ENCODE assay signal across 8 cellular contexts in genomic region chrX:7927259-7928167, GRCh38. TPM values are rescaled to one million over a fixed set of nuclear protein-coding genes. Genes with fewer than 3 reads are reported as not detected.
DNase-seq lines count a peak whose midpoint lies in the region; TF ChIP-seq lines count a peak whose summit lies in the region.

Gene PNPLA4 (minus strand): TSS chrX:7927413. CDS start chrX:7926119, 1,294 bp downstream.

- H3K79me2 ChIP-seq in GM23248 (ENCODE audit: insufficient read depth) (no peaks in the 10 kb centered on the region), MM.1S (ENCODE audit: low read length) (no peaks in the 10 kb centered on the region), smooth muscle cell (ENCODE audit: low read depth) (no peaks in the 10 kb centered on the region)

- intact Hi-C loops in breast epithelium (cut with DNase I; ENCODE audit: low total_unique reads): no loop called here

- H3K9me2 ChIP-seq in GM23248 (ENCODE audit: insufficient read depth) (no peaks in the 10 kb centered on the region), MM.1S (replicated peaks; ENCODE audit: insufficient read depth, low read length) (no peaks in the 10 kb centered on the region)

- H3F3A ChIP-seq in GM23248 (ENCODE audit: insufficient read depth) (no peaks in the 10 kb centered on the region), MM.1S (ENCODE audit: insufficient read depth, low read length) (no peaks in the 10 kb centered on the region), smooth muscle cell (ENCODE audit: low read depth) (no peaks in the 10 kb centered on the region)

- H4K20me1 ChIP-seq in GM23248 (ENCODE audit: insufficient read depth) (no peaks in the 10 kb centered on the region), MM.1S (ENCODE audit: insufficient read depth, low read length) (no peaks in the 10 kb centered on the region), smooth muscle cell (ENCODE audit: low read depth) (no peaks in the 10 kb centered on the region)

- H3K27me3 ChIP-seq in GM23248 (replicated peaks; ENCODE audit: insufficient read depth) (no peaks in the 10 kb centered on the region), MM.1S (replicated peaks; ENCODE audit: insufficient read depth, low read length) (no peaks in the 10 kb centered on the region), breast epithelium (no peaks in the 10 kb centered on the region), smooth muscle cell (ENCODE audit: low read depth) (no peaks in the 10 kb centered on the region)

- H3K9me3 ChIP-seq in ES-I3 (ENCODE audit: control insufficient read depth, insufficient read depth, low read length) (no peaks in the 10 kb centered on the region), GM23248 (ENCODE audit: low read depth) (no peaks in the 10 kb centered on the region), MM.1S (replicated peaks; ENCODE audit: insufficient read depth, low read length) (no peaks in the 10 kb centered on the region), breast epithelium (no peaks in the 10 kb centered on the region), smooth muscle cell (replicated peaks; ENCODE audit: low read depth) (no peaks in the 10 kb centered on the region)

- H3K4me1 ChIP-seq in ES-I3 (ENCODE audit: insufficient read depth, low read length) (no peaks in the 10 kb centered on the region), GM23248 (ENCODE audit: insufficient read depth) (0 out of 2 replicates have a peak, but pooled peaks cover 3% of the 10 kb centered on the region), MM.1S (ENCODE audit: low read length) (no peaks in the 10 kb centered on the region), breast epithelium (no peaks in the 10 kb centered on the region), smooth muscle cell (ENCODE audit: low read depth) (peaks cover 5% of the 10 kb centered on the region)

- H3K27ac ChIP-seq in GM23248 (peak within 1 kb of the TSS; percentile 35; the same call in 1 of the 2 replicates), MM.1S (ENCODE audit: low read length) (peak within 1 kb of the TSS; percentile 57; the same call in 1 of the 2 replicates), breast epithelium (peak within 1 kb of the TSS; percentile 78 to 88), smooth muscle cell (ENCODE audit: low read depth) (peak within 1 kb of the TSS; percentile 56)

- H2AFZ ChIP-seq in GM23248 (peak within 1 kb of the TSS; percentile 98), MM.1S (ENCODE audit: low read length) (peak within 1 kb of the TSS; percentile 49), smooth muscle cell (ENCODE audit: low read depth) (peak within 1 kb of the TSS; percentile 81)

- peak within 1 kb of the TSS; percentile 56 for H3K9ac ChIP-seq in ES-I3 (ENCODE audit: low read depth, low read length)
- H3K9ac ChIP-seq in GM23248: peak within 1 kb of the TSS; percentile 79
- peak within 1 kb of the TSS; percentile 40; the same call in 1 of the 2 replicates for H3K9ac ChIP-seq in MM.1S (ENCODE audit: low read length)
- H3K9ac ChIP-seq in smooth muscle cell (ENCODE audit: low read depth): peak within 1 kb of the TSS; percentile 66

- no peaks in the 10 kb centered on the region; the same call in 1 of the 2 replicates for H3K36me3 ChIP-seq in ES-I3 (ENCODE audit: insufficient read depth, low read length)
- no peaks in the 10 kb centered on the region for H3K36me3 ChIP-seq in GM23248 (ENCODE audit: low read depth)
- H3K36me3 ChIP-seq in MM.1S (replicated peaks; ENCODE audit: insufficient read depth, low read length): no peaks in the 10 kb centered on the region
- no peaks in the 10 kb centered on the region for H3K36me3 ChIP-seq in breast epithelium
- no peaks in the 10 kb centered on the region for H3K36me3 ChIP-seq in smooth muscle cell (ENCODE audit: low read depth)

- 15 to 21% methylated on average over 25 to 37 of the region's 52 CpGs for WGBS in GM23248 (ENCODE audit: low coverage in 1 of 2, low lambda C conversion rate in 2 of 2, missing lambda C conversion rate in 2 of 2), 2 experiments
- WGBS in smooth muscle cell (ENCODE audit: low lambda C conversion rate): 39% methylated on average over 52 of the region's 52 CpGs

- H3K4me2 ChIP-seq in GM23248 (ENCODE audit: unreplicated experiment) (peak within 1 kb of the TSS; percentile 71), MM.1S (ENCODE audit: low read depth, low read length) (peak within 1 kb of the TSS; percentile 35; the same call in 1 of the 2 replicates), smooth muscle cell (peak within 1 kb of the TSS; percentile 79)

- no peak for TF ChIP-seq POLR2A in breast epithelium (IDR thresholded peaks at IDR 0.05)

- H3K4me3 ChIP-seq in GM23248 (peak within 1 kb of the TSS; percentile 71), MM.1S (ENCODE audit: low read length) (peak within 1 kb of the TSS; percentile 53), WI38 (ENCODE audit: low read depth, low read length) (peak within 1 kb of the TSS; percentile 14; the same call in 1 of the 2 replicates), breast epithelium (peak within 1 kb of the TSS; percentile 54 to 70 (median 69)), smooth muscle cell (peak within 1 kb of the TSS; percentile 50)

- TF ChIP-seq CTCF in MM.1S (IDR thresholded peaks at IDR 0.05; ENCODE audit: low read length): no peak
- TF ChIP-seq CTCF in WI38 (IDR thresholded peaks at IDR 0.05; ENCODE audit: low read depth, low read length): no peak
- TF ChIP-seq CTCF in breast epithelium (IDR thresholded peaks at IDR 0.05): no peak
- peak; percentile 18 for TF ChIP-seq CTCF in smooth muscle cell (IDR thresholded peaks at IDR 0.05; ENCODE audit: borderline replicate concordance, insufficient read depth, poor library complexity, severe bottlenecking)

- peak; percentile 68 for DNase-seq in GM23248
- peak; percentile 11 for DNase-seq in MM.1S
- peak; percentile 76 to 84 for DNase-seq in breast epithelium (ENCODE audit: low spot score in 2 of 2)
- DNase-seq in iPS-NIHi7 (ENCODE audit: extremely low spot score): peak; percentile 74
- peak; percentile 11 for DNase-seq in smooth muscle cell (lab: John Stamatoyannopoulos, UW; ENCODE audit: unreplicated experiment)
- DNase-seq in DMS79 (lab: John Stamatoyannopoulos, UW): no peak

- in situ Hi-C loops in GM23248 (cut with MboI): no loop called here

RNA-seq across cellular contexts. Expression of gene PNPLA4, which starts in this region (rescaled TPM):
- 3.0 and 10.7 TPM in 2 replicates for total RNA-seq in GM23248 (2014; rRNA removed; shearing (Covaris generic))
- polyA plus RNA-seq in GM23248 (2016; fragmentation: Nextera tagmentation; extraction: Ambion mirVana) (10.8 and 12.0 TPM in 2 replicates), smooth muscle cell (20.1 and 27.8 TPM in 2 replicates)
- total RNA-seq in breast epithelium (10 to 100 TPM in 2 of 3 donors, 1 to 10 TPM in 1; 9.5 to 22.4 (median 16.8) TPM), smooth muscle cell (21.6 and 24.1 TPM in 2 replicates)

Comparison
In these comparisons a context has a peak if more than half of its experiments do, and no peak if none do; other contexts are left out.
1. H3K4me3 ChIP-seq: peak in every context shown above with its lines; median percentile 71 in GM23248; 69 in breast epithelium; 53 in MM.1S; 50 in smooth muscle cell; 14 in WI38.